ENCODE assay signal across 8 cellular contexts in genomic region chr2:234888442-234888841, GRCh38.
DNase-seq lines count a peak whose midpoint lies in the region; TF ChIP-seq lines count a peak whose summit lies in the region.
"Not testable (repeated sequence)": the region's sequence is repeated elsewhere in the genome, so short reads cannot be mapped to it uniquely, and the experiment has no call there.

No MANE protein-coding gene starts in this region.

- TF ChIP-seq EP300 in stomach (IDR thresholded peaks at IDR 0.05), result not testable (repeated sequence)

- POLR2A ChIA-PET in PC-9 (lab: Charles Lee; ENCODE audit: unreplicated experiment), result not testable (repeated sequence)

- H3K27ac Mint-ChIP-seq in Calu3 (ENCODE audit: unreplicated experiment), result peak overlapping the region; percentile 80
- H3K27ac Mint-ChIP-seq in brain, result peak overlapping the region in 1 of 5 experiments; percentile 55
- H3K27ac Mint-ChIP-seq in nephron progenitor cell, result not testable (repeated sequence)

- TF ChIP-seq POLR2A in stomach (IDR thresholded peaks at IDR 0.05), result not testable (repeated sequence)

- DNase-seq in Calu3 (peak; percentile 53), PC-9 (peak in 1 of 2 experiments; percentile 28)
- peak; percentile 18 for DNase-seq in activated T-cell treated with anti-CD3 and anti-CD28 coated beads, Interleukin-2, amount 50 U/mL, for 1 hour
- not testable (repeated sequence) for DNase-seq in epithelial cell of prostate (ENCODE audit: low read depth, low spot score); nephron progenitor cell; stomach

- H3K4me1 Mint-ChIP-seq in Calu3 (ENCODE audit: low read depth, unreplicated experiment), result not testable (repeated sequence)
- H3K4me1 Mint-ChIP-seq in brain (peaks cover 38% of the 10 kb centered on the region), nephron progenitor cell (peaks cover 34% of the 10 kb centered on the region)

- H4K20me1 ChIP-seq in PC-9 (ENCODE audit: insufficient read depth), result not testable (repeated sequence)

- H3K4me3 Mint-ChIP-seq in Calu3 (ENCODE audit: low read depth, unreplicated experiment) (peak overlapping the region; percentile 80), brain (peak overlapping the region in 3 of 5 experiments; percentile 42 to 61 (median 58)), nephron progenitor cell (peak overlapping the region; percentile 70)

- not testable (repeated sequence) for H3K9ac ChIP-seq in iPS-18a (ENCODE audit: low read length)

- not testable (repeated sequence) for H3F3A ChIP-seq in PC-9 (ENCODE audit: insufficient read depth, low read depth)

- not testable (repeated sequence) for H3K4me1 ChIP-seq in PC-9 (replicated peaks; ENCODE audit: insufficient read depth); stomach
- peaks cover 15% of the 10 kb centered on the region for H3K4me1 ChIP-seq in iPS-18a (ENCODE audit: control insufficient read depth, low read depth, low read length)

- 31 to 77% (median 46%) methylated on average over 13 to 29 of the region's 34 CpGs for WGBS in stomach, 5 donors

- not testable (repeated sequence) for H3K36me3 Mint-ChIP-seq in Calu3 (ENCODE audit: insufficient read depth, unreplicated experiment); brain
- peaks cover 32% of the 10 kb centered on the region for H3K36me3 Mint-ChIP-seq in nephron progenitor cell (ENCODE audit: low read depth)

- not testable (repeated sequence) for H3K9me3 ChIP-seq in PC-9 (ENCODE audit: insufficient read depth, low read depth); iPS-18a (ENCODE audit: control insufficient read depth, low read depth, low read length); stomach

- not testable (repeated sequence) for BruUV-seq in Calu3 (replicated peaks; lab: Mats Ljungman, UMichigan); PC-9 (replicated peaks; lab: Mats Ljungman, UMichigan)

- not testable (repeated sequence) for H2AFZ ChIP-seq in PC-9

- H3K36me3 ChIP-seq in PC-9 (ENCODE audit: low read depth); iPS-18a (ENCODE audit: control insufficient read depth, low read depth, low read length); stomach: not testable (repeated sequence)

- not testable (repeated sequence) for TF ChIP-seq CTCF in Calu3 (IDR thresholded peaks at IDR 0.05; ENCODE audit: unreplicated experiment); PC-9 (conservative IDR thresholded peaks at IDR 0.05); brain (conservative IDR thresholded peaks at IDR 0.05); nephron progenitor cell (IDR thresholded peaks at IDR 0.05); stomach (IDR thresholded peaks at IDR 0.05)

- H3K27me3 ChIP-seq in PC-9 (ENCODE audit: insufficient read depth, low read depth); iPS-18a (ENCODE audit: control insufficient read depth, insufficient read depth, low read length); stomach: not testable (repeated sequence)

- peak overlapping the region; percentile 66; the same call in 1 of the 2 replicates for H3K4me2 ChIP-seq in PC-9

- not testable (repeated sequence) for H3K9me3 Mint-ChIP-seq in Calu3 (ENCODE audit: low read depth, unreplicated experiment); brain
- peaks cover 33% of the 10 kb centered on the region for H3K9me3 Mint-ChIP-seq in nephron progenitor cell

- intact Hi-C loops in Calu3 (cut with micrococcal nuclease; ENCODE audit: unreplicated experiment), result loop anchor here (10.0 kb wide), 1 partner anchor 64 kb away; no protein-coding TSS in a partner anchor
- intact Hi-C loops in PC-9 (cut with micrococcal nuclease; ENCODE audit: unreplicated experiment); stomach (cut with DNase I; ENCODE audit: low total_unique reads): not testable (repeated sequence)

- not testable (repeated sequence) for H3K9me2 ChIP-seq in PC-9 (ENCODE audit: insufficient read depth)

- H3K4me3 ChIP-seq in PC-9 (peak overlapping the region; percentile 55; the same call in 1 of the 2 replicates), iPS-18a (ENCODE audit: low read length) (peak overlapping the region; percentile 10), stomach (peak overlapping the region in 3 of 4 donors; percentile 14 to 33 (median 28))

- H3K27me3 Mint-ChIP-seq in Calu3 (ENCODE audit: unreplicated experiment); brain: not testable (repeated sequence)
- peaks cover 15% of the 10 kb centered on the region for H3K27me3 Mint-ChIP-seq in nephron progenitor cell (ENCODE audit: low read depth, poor library complexity)

- H3K79me2 ChIP-seq in PC-9 (ENCODE audit: low read depth), result not testable (repeated sequence)

- CTCF ChIA-PET in Calu3 (lab: Charles Lee); PC-9 (lab: Charles Lee): not testable (repeated sequence)

- peak overlapping the region; percentile 47; the same call in 1 of the 2 replicates for H3K27ac ChIP-seq in PC-9
- H3K27ac ChIP-seq in epithelial cell of prostate, result peak overlapping the region; percentile 74
- not testable (repeated sequence) for H3K27ac ChIP-seq in iPS-18a (ENCODE audit: low read length)
- H3K27ac ChIP-seq in stomach, result peak overlapping the region in 1 of 5 donors; percentile 61
